14 cellular contexts compared by ENCODE assay signal in the genomic region with DNA sequence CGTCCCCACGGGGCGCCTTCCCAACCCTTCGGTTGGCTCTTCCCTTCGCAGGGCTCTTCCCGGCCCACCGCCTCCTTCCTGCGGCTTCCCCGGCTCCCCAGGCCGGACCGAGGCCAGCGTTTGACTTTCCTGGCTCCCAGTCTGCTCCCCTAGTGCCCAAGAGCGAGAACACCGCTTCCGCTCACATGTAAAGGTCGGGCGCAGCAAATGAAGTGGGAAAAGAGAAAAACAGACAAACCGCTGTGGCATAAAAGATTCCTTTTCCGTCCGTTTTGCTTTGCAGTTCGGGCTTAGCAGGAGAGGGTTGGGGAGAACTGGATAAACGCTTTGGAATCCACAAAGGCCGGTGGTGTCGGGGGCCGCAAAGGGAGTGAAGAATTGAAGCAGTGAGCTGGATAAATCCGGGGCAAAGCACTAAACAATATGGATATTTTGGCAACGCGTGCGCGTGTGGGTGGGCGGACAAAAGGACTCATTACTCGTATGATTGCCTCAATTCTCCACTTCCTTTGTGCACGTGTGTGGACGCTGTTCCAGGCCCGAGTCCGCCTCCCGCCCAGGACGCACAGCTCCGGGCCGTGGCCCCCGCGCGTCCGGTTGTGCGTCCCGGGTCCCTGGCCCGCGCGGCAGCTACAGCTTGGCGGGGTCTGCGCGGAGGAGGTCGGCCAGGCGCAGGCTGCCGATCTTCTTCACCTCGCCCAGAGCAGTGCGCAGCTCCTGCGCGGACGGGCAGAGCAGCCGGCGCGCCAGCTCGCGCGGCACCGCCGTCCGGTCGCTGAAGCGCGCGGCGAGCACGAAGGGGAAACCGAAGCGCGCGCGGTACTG. TPM values are rescaled to one million over a fixed set of nuclear protein-coding genes. Genes with fewer than 3 reads are reported as not detected.
DNase-seq lines count a peak whose midpoint lies in the region; ATAC-seq and TF ChIP-seq lines count a peak whose summit lies in the region.
"Had no signal": no experiment of that assay in that cellular context is flagged by ENCODE, and none has a peak within 500 bp of the region (broad histone marks: within the 10 kb centered on the region; RNA-seq: fewer than 3 reads in every experiment).

No MANE protein-coding gene starts in this region.

- CTCF ChIA-PET in A673 (lab: Charles Lee) (no interaction called here), OCI-LY7 (lab: Charles Lee; ENCODE audit: unreplicated experiment) (no interaction called here)
- CTCF ChIA-PET in activated CD4-positive, alpha-beta T cell treated with anti-CD3 and anti-CD28 coated beads for 36 hours (lab: Charles Lee): interaction anchor here (1.0 to 2.0 kb wide), 5 partner anchors 13 to 151 kb away, joined by 3 to 6 read pairs (median 3); no protein-coding TSS in a partner anchor

- H3K4me3 ChIP-seq in A673 (ENCODE audit: low read depth, low read length, poor library complexity, severe bottlenecking) (no peak overlapping the region), GM23338 (peak overlapping the region; percentile 34; the same call in 1 of the 2 replicates), OCI-LY7 (ENCODE audit: low read depth, low read length, poor library complexity, severe bottlenecking) (no peak overlapping the region)
- H3K4me3 ChIP-seq: adrenal gland, SK-N-MC had no signal

- H3K9me2 ChIP-seq in GM23338 (ENCODE audit: insufficient read depth) (no peaks in the 10 kb centered on the region), OCI-LY7 (ENCODE audit: insufficient read depth, low read length) (no peaks in the 10 kb centered on the region)

- H3K4me1 ChIP-seq in A673 (ENCODE audit: insufficient read depth, low read length, poor library complexity, severe bottlenecking): no peaks in the 10 kb centered on the region
- peaks cover 38% of the 10 kb centered on the region for H3K4me1 ChIP-seq in GM23338 (ENCODE audit: insufficient read depth)
- no peaks in the 10 kb centered on the region for H3K4me1 ChIP-seq in OCI-LY7 (ENCODE audit: insufficient read depth, low read length, poor library complexity, severe bottlenecking)
- H3K4me1 ChIP-seq: adrenal gland had no signal

- H2AFZ ChIP-seq in GM23338: no peak overlapping the region
- H2AFZ ChIP-seq in OCI-LY7 (ENCODE audit: low read length): no peak overlapping the region

- H3K27me3 ChIP-seq in A673 (replicated peaks; ENCODE audit: insufficient read depth, low read depth, low read length, poor library complexity): peaks cover 100% of the 10 kb centered on the region
- H3K27me3 ChIP-seq in GM23338 (ENCODE audit: insufficient read depth): peaks cover 100% of the 10 kb centered on the region

- no peaks in the 10 kb centered on the region for H3K36me3 ChIP-seq in A673 (ENCODE audit: insufficient read depth, low read length, poor library complexity, severe bottlenecking)
- no peaks in the 10 kb centered on the region; the same call in 1 of the 2 replicates for H3K36me3 ChIP-seq in GM23338 (ENCODE audit: insufficient read depth)
- no peaks in the 10 kb centered on the region for H3K36me3 ChIP-seq in OCI-LY7 (ENCODE audit: insufficient read depth, low read length)
- H3K36me3 ChIP-seq: adrenal gland had no signal

- H3K9me3 Mint-ChIP-seq in GM23338: peaks cover 9% of the 10 kb centered on the region; the same call in 2 of the 3 replicates
- H3K9me3 Mint-ChIP-seq in chondrocyte (ENCODE audit: low read depth): no peaks in the 10 kb centered on the region
- H3K9me3 Mint-ChIP-seq in nephron: peaks cover 5% of the 10 kb centered on the region
- H3K9me3 Mint-ChIP-seq in activated CD4-positive, alpha-beta T cell treated with anti-CD3 and anti-CD28 coated beads for 36 hours (ENCODE audit: low read depth): no peaks in the 10 kb centered on the region
- H3K9me3 Mint-ChIP-seq: CD8-positive, alpha-beta T cell; natural killer cell treated with Interleukin-12 subunit alpha and Interleukin-12 subunit beta and Interleukin-15 and Interleukin-18, amount 100 ng/mL, for 72 hours had no signal

- H3K27ac Mint-ChIP-seq in GM23338: no peak overlapping the region
- no peak overlapping the region for H3K27ac Mint-ChIP-seq in chondrocyte (ENCODE audit: unreplicated experiment)
- H3K27ac Mint-ChIP-seq in nephron: no peak overlapping the region
- H3K27ac Mint-ChIP-seq in activated CD4-positive, alpha-beta T cell treated with anti-CD3 and anti-CD28 coated beads for 36 hours: no peak overlapping the region
- H3K27ac Mint-ChIP-seq: CD8-positive, alpha-beta T cell; natural killer cell treated with Interleukin-12 subunit alpha and Interleukin-12 subunit beta and Interleukin-15 and Interleukin-18, amount 100 ng/mL, for 72 hours had no signal

- TF ChIP-seq CTCF in A673 (conservative IDR thresholded peaks at IDR 0.05; ENCODE audit: low read depth, low read length): no peak
- no peak; a peak in 1 of 4 replicates for TF ChIP-seq CTCF in GM23338 (conservative IDR thresholded peaks at IDR 0.05; ENCODE audit: low read depth in 2 of 2)
- no peak for TF ChIP-seq CTCF in chondrocyte (IDR thresholded peaks at IDR 0.05)
- TF ChIP-seq CTCF in nephron (IDR thresholded peaks at IDR 0.05; ENCODE audit: unreplicated experiment in 3 of 3): no peak
- no peak for TF ChIP-seq CTCF in OCI-LY7 (conservative IDR thresholded peaks at IDR 0.05; ENCODE audit: low read length)

- H3K79me2 ChIP-seq in GM23338 (replicated peaks; ENCODE audit: insufficient read depth) (no peaks in the 10 kb centered on the region), OCI-LY7 (ENCODE audit: insufficient read depth, low read depth, low read length) (no peaks in the 10 kb centered on the region)

- H3K4me1 Mint-ChIP-seq in GM23338: peaks cover 33% of the 10 kb centered on the region
- peaks cover 5% of the 10 kb centered on the region for H3K4me1 Mint-ChIP-seq in chondrocyte (ENCODE audit: low read depth)
- H3K4me1 Mint-ChIP-seq in nephron: peaks cover 9% of the 10 kb centered on the region
- H3K4me1 Mint-ChIP-seq in activated CD4-positive, alpha-beta T cell treated with anti-CD3 and anti-CD28 coated beads for 36 hours: peaks cover 15% of the 10 kb centered on the region

- H3K27me3 Mint-ChIP-seq in GM23338 (ENCODE audit: insufficient read depth, low read depth, poor library complexity) (peaks cover 99% of the 10 kb centered on the region), chondrocyte (ENCODE audit: low read depth) (peaks cover 86% of the 10 kb centered on the region), nephron (ENCODE audit: low read depth) (peaks cover 97% of the 10 kb centered on the region)
- peaks cover 79% of the 10 kb centered on the region for H3K27me3 Mint-ChIP-seq in activated CD4-positive, alpha-beta T cell treated with anti-CD3 and anti-CD28 coated beads for 36 hours

- peaks cover 38% of the 10 kb centered on the region for H4K20me1 ChIP-seq in GM23338 (replicated peaks; ENCODE audit: insufficient read depth)
- no peaks in the 10 kb centered on the region for H4K20me1 ChIP-seq in OCI-LY7 (ENCODE audit: insufficient read depth, low read length)

- H3K4me2 ChIP-seq in GM23338 (peak overlapping the region; percentile 72), OCI-LY7 (ENCODE audit: low read length) (no peak overlapping the region)

- H3F3A ChIP-seq in GM23338 (replicated peaks; ENCODE audit: low read depth): peaks cover 48% of the 10 kb centered on the region

- ATAC-seq in GM23338 (peak; percentile 24), HG02678 (IDR thresholded peaks at IDR 0.05; ENCODE audit: unreplicated experiment) (no peak)
- ATAC-seq in activated CD4-positive, alpha-beta T cell treated with anti-CD3 and anti-CD28 coated beads for 36 hours: no peak
- ATAC-seq: CD8-positive, alpha-beta T cell; natural killer cell treated with Interleukin-12 subunit alpha and Interleukin-12 subunit beta and Interleukin-15 and Interleukin-18, amount 100 ng/mL, for 72 hours had no signal

- no peaks in the 10 kb centered on the region for H3K9me3 ChIP-seq in A673 (ENCODE audit: low read depth, low read length, poor library complexity, severe bottlenecking)
- no peaks in the 10 kb centered on the region for H3K9me3 ChIP-seq in OCI-LY7 (ENCODE audit: low read length)
- H3K9me3 ChIP-seq: adrenal gland had no signal

- H3K4me3 Mint-ChIP-seq in GM23338: peak overlapping the region; percentile 63
- peak overlapping the region; percentile 43 for H3K4me3 Mint-ChIP-seq in chondrocyte (ENCODE audit: unreplicated experiment)
- H3K4me3 Mint-ChIP-seq in nephron: peak overlapping the region; percentile 51 to 82 (median 74)
- no peak overlapping the region for H3K4me3 Mint-ChIP-seq in activated CD4-positive, alpha-beta T cell treated with anti-CD3 and anti-CD28 coated beads for 36 hours
- H3K4me3 Mint-ChIP-seq: CD8-positive, alpha-beta T cell; natural killer cell treated with Interleukin-12 subunit alpha and Interleukin-12 subunit beta and Interleukin-15 and Interleukin-18, amount 100 ng/mL, for 72 hours had no signal

- POLR2A ChIA-PET in A673 (lab: Charles Lee; ENCODE audit: low non-redundant PET) (no interaction called here), OCI-LY7 (lab: Charles Lee) (no interaction called here)
- POLR2A ChIA-PET in activated CD4-positive, alpha-beta T cell treated with anti-CD3 and anti-CD28 coated beads for 36 hours (lab: Charles Lee): no interaction called here

- intact Hi-C loops in A673 (cut with micrococcal nuclease; ENCODE audit: unreplicated experiment) (loop anchor here (10.0 kb wide), 1 partner anchor 993 kb away; no protein-coding TSS in a partner anchor), OCI-LY7 (cut with micrococcal nuclease; ENCODE audit: unreplicated experiment) (no loop called here)
- intact Hi-C loops in activated CD4-positive, alpha-beta T cell treated with anti-CD3 and anti-CD28 coated beads for 36 hours (cut with DNase I, micrococcal nuclease): loop anchor here in 1 of 2 experiments (2.0 to 5.0 kb wide), 2 partner anchors 51 to 180 kb away; no protein-coding TSS in a partner anchor

- H3K36me3 Mint-ChIP-seq in GM23338 (ENCODE audit: low read depth) (no peaks in the 10 kb centered on the region), chondrocyte (ENCODE audit: low read depth) (no peaks in the 10 kb centered on the region), nephron (ENCODE audit: low read depth) (no peaks in the 10 kb centered on the region)
- no peaks in the 10 kb centered on the region for H3K36me3 Mint-ChIP-seq in activated CD4-positive, alpha-beta T cell treated with anti-CD3 and anti-CD28 coated beads for 36 hours (ENCODE audit: low read depth)
- H3K36me3 Mint-ChIP-seq: CD8-positive, alpha-beta T cell; natural killer cell treated with Interleukin-12 subunit alpha and Interleukin-12 subunit beta and Interleukin-15 and Interleukin-18, amount 100 ng/mL, for 72 hours had no signal

- BruUV-seq in A673 (replicated peaks; lab: Mats Ljungman, UMichigan): no TSS peak
- no TSS peak for BruUV-seq in OCI-LY7 (replicated peaks; lab: Mats Ljungman, UMichigan)

- DNase-seq in A673 (ENCODE audit: low spot score) (peak; percentile 22), GM23338 (ENCODE audit: low spot score) (peak; percentile 81), chondrocyte (ENCODE audit: low spot score) (no peak), OCI-LY7 (ENCODE audit: low spot score) (no peak)
- no peak for DNase-seq in stimulated activated CD4-positive, alpha-beta T cell treated with anti-CD3 and anti-CD28 coated beads, Interleukin-2, amount 100 ng/mL, for 24 hours
- no peak for DNase-seq in activated CD4-positive, alpha-beta T cell treated with anti-CD3 and anti-CD28 coated beads for 36 hours
- DNase-seq: activated CD4-positive, alpha-beta T cell treated with anti-CD3 and anti-CD28 coated beads for 1 hour; adrenal gland; CD8-positive, alpha-beta T cell; NCI-H774 had no signal

- H3K27ac ChIP-seq in A673 (ENCODE audit: low read depth, low read length, poor library complexity, severe bottlenecking): no peak overlapping the region
- no peak overlapping the region for H3K27ac ChIP-seq in GM23338 (ENCODE audit: low read depth)
- no peak overlapping the region for H3K27ac ChIP-seq in OCI-LY7 (ENCODE audit: low read depth, low read length, poor library complexity, severe bottlenecking)
- H3K27ac ChIP-seq: adrenal gland, SK-N-MC had no signal

RNA-seq across cellular contexts. Expression of gene CDX2, which starts 8.6 kb away (rescaled TPM):
- not detected in 2 replicates for total RNA-seq in A673 (2021)
- total RNA-seq in GM23338 (2014; rRNA removed; shearing (Covaris generic)): not detected in 2 replicates
- polyA plus RNA-seq in GM23338 (2016; fragmentation: Nextera tagmentation; extraction: Ambion mirVana): 0.12 TPM in 1 of 2 replicates, not detected in the other
- total RNA-seq in chondrocyte: not detected in 3 replicates
- not detected in 2 replicates for total RNA-seq in OCI-LY7 (2014; rRNA removed; shearing (Covaris generic))
- not detected in 2 replicates for total RNA-seq in OCI-LY7 (2022)
- not detected for total RNA-seq in activated CD4-positive, alpha-beta T cell treated with anti-CD3 and anti-CD28 coated beads for 36 hours
- total RNA-seq: CD8-positive, alpha-beta T cell; natural killer cell treated with Interleukin-12 subunit alpha and Interleukin-12 subunit beta and Interleukin-15 and Interleukin-18, amount 100 ng/mL, for 72 hours had no signal

RNA-seq across cellular contexts. Expression of gene URAD, which starts 10.8 kb away (rescaled TPM):
- total RNA-seq in A673 (2021): not detected in 2 replicates
- total RNA-seq in GM23338 (2014; rRNA removed; shearing (Covaris generic)): not detected in 2 replicates
- polyA plus RNA-seq in GM23338 (2016; fragmentation: Nextera tagmentation; extraction: Ambion mirVana): not detected in 2 replicates
- not detected in 3 replicates for total RNA-seq in chondrocyte
- total RNA-seq in OCI-LY7 (2014; rRNA removed; shearing (Covaris generic)): not detected in 2 replicates
- not detected in 2 replicates for total RNA-seq in OCI-LY7 (2022)
- not detected for total RNA-seq in activated CD4-positive, alpha-beta T cell treated with anti-CD3 and anti-CD28 coated beads for 36 hours
- total RNA-seq: adrenal gland; CD8-positive, alpha-beta T cell; natural killer cell treated with Interleukin-12 subunit alpha and Interleukin-12 subunit beta and Interleukin-15 and Interleukin-18, amount 100 ng/mL, for 72 hours had no signal
- polyA plus RNA-seq: adrenal gland had no signal

RNA-seq across cellular contexts. Expression of gene PDX1, which starts 57.9 kb away (rescaled TPM):
- not detected in 2 replicates for total RNA-seq in A673 (2021)
- total RNA-seq in GM23338 (2014; rRNA removed; shearing (Covaris generic)): not detected in 2 replicates
- not detected in 2 replicates for polyA plus RNA-seq in GM23338 (2016; fragmentation: Nextera tagmentation; extraction: Ambion mirVana)
- not detected in 3 replicates for total RNA-seq in chondrocyte
- total RNA-seq in OCI-LY7 (2014; rRNA removed; shearing (Covaris generic)): not detected in 2 replicates
- not detected in 2 replicates for total RNA-seq in OCI-LY7 (2022)
- not detected for total RNA-seq in activated CD4-positive, alpha-beta T cell treated with anti-CD3 and anti-CD28 coated beads for 36 hours
- total RNA-seq: adrenal gland; CD8-positive, alpha-beta T cell; natural killer cell treated with Interleukin-12 subunit alpha and Interleukin-12 subunit beta and Interleukin-15 and Interleukin-18, amount 100 ng/mL, for 72 hours had no signal
- polyA plus RNA-seq: adrenal gland had no signal

Comparison
In these comparisons a context has a peak if more than half of its experiments do, and no peak if none do; other contexts are left out.
1. DNase-seq: peak in A673 (single experiment) and GM23338 (single experiment); none in chondrocyte (single experiment), OCI-LY7 (single experiment), stimulated activated CD4-positive, alpha-beta T cell treated with anti-CD3 and anti-CD28 coated beads, Interleukin-2, amount 100 ng/mL, for 24 hours (0 of 2) and activated CD4-positive, alpha-beta T cell treated with anti-CD3 and anti-CD28 coated beads for 36 hours (single experiment).